ENCODE assay signal across 7 cellular contexts in genomic region chr5:61625682-61626620, GRCh38.
DNase-seq lines count a peak whose midpoint lies in the region; ATAC-seq and TF ChIP-seq lines count a peak whose summit lies in the region.

No MANE protein-coding gene starts in this region.

- H3K4me3 Mint-ChIP-seq in activated naive CD8-positive, alpha-beta T cell treated with anti-CD3 and anti-CD28 coated beads, Interleukin-2, amount 50 U/mL, for 24 hours = peak overlapping the region; percentile 55

- WGBS in heart right ventricle, 2 donors = 8 to 13% methylated on average over 76 of the region's 76 CpGs
- WGBS in aorta, 2 donors = 2 to 3% methylated on average over 72 to 76 of the region's 76 CpGs

- H3K27ac ChIP-seq in heart right ventricle (peak overlapping the region; percentile 73 to 97 (median 90)), aorta (ENCODE audit: low read depth in 1 of 2, low read length in 2 of 2) (peak overlapping the region in 1 of 2 donors; percentile 14)

- no peak overlapping the region for H3K27ac Mint-ChIP-seq in activated naive CD8-positive, alpha-beta T cell treated with anti-CD3 and anti-CD28 coated beads, Interleukin-2, amount 50 U/mL, for 24 hours

- no peaks in the 10 kb centered on the region for H3K9me3 ChIP-seq in heart right ventricle
- H3K9me3 ChIP-seq in aorta (ENCODE audit: control insufficient read depth, low read length) = no peaks in the 10 kb centered on the region

- DNase-seq in Jurkat, Clone E6-1 (ENCODE audit: low read depth, low spot score) = no peak
- DNase-seq in activated naive CD8-positive, alpha-beta T cell treated with anti-CD3 and anti-CD28 coated beads, Interleukin-2, amount 50 U/mL, for 24 hours = peak; percentile 61
- DNase-seq in heart right ventricle = peak; percentile 82 to 84
- no peak for DNase-seq in omental fat pad (ENCODE audit: low spot score)
- DNase-seq in aorta = peak; percentile 88 to 91
- no peak for DNase-seq in NCI-H748 (lab: John Stamatoyannopoulos, UW; ENCODE audit: unreplicated experiment)

- ATAC-seq in GM19043 (IDR thresholded peaks at IDR 0.05; ENCODE audit: low read depth, unreplicated experiment) (peak; percentile 56), heart right ventricle (peak; percentile 93 to 99 (median 97)), omental fat pad (ENCODE audit: low FRiP score) (peak; percentile 81), aorta (ENCODE audit: low FRiP score) (peak; percentile 91)
- peak; percentile 64 for ATAC-seq in activated naive CD8-positive, alpha-beta T cell treated with anti-CD3 and anti-CD28 coated beads, Interleukin-2, amount 50 U/mL, for 24 hours

- peak in 2 of 9 donors; percentile 19 to 20 for TF ChIP-seq CTCF in heart right ventricle (IDR thresholded peaks at IDR 0.05)
- no peak for TF ChIP-seq CTCF in omental fat pad (IDR thresholded peaks at IDR 0.05)

- H3K4me1 ChIP-seq in heart right ventricle (peaks cover 4 to 28% (median 19%) of the 10 kb centered on the region in 9 donors), aorta (ENCODE audit: control insufficient read depth in 1 of 2, insufficient read depth in 2 of 2, low read length in 2 of 2) (no peaks in the 10 kb centered on the region)

- no peaks in the 10 kb centered on the region for H3K9me3 Mint-ChIP-seq in activated naive CD8-positive, alpha-beta T cell treated with anti-CD3 and anti-CD28 coated beads, Interleukin-2, amount 50 U/mL, for 24 hours

- peaks cover 0 to 19% (median 0%) of the 10 kb centered on the region in 7 donors for H3K27me3 ChIP-seq in heart right ventricle
- H3K27me3 ChIP-seq in aorta (ENCODE audit: control insufficient read depth in 1 of 2, insufficient read depth in 2 of 2, low read length in 1 of 2) = no peaks in the 10 kb centered on the region

- H3K4me1 Mint-ChIP-seq in activated naive CD8-positive, alpha-beta T cell treated with anti-CD3 and anti-CD28 coated beads, Interleukin-2, amount 50 U/mL, for 24 hours = peaks cover 12% of the 10 kb centered on the region

- intact Hi-C loops in heart right ventricle (cut with DNase I) = loop anchor here in 5 of 10 donors (5.0 to 10.0 kb wide), 5 partner anchors 219 to 671 kb away; partner anchors contain the start of gene ZSWIM6 (in 3 of the 5)
- intact Hi-C loops in aorta (cut with DNase I) = loop anchor here (5.0 to 10.0 kb wide), 3 partner anchors 291 to 461 kb away; partner anchors contain the start of genes ZSWIM6 (in 2 of the 2) and SMIM15 (in 1 of the 2)

- H3K4me3 ChIP-seq in Jurkat, Clone E6-1 (ENCODE audit: low read length) = peak overlapping the region; percentile 18; the same call in 1 of the 2 replicates
- H3K4me3 ChIP-seq in heart right ventricle (peak overlapping the region; percentile 44 to 73 (median 64)), aorta (ENCODE audit: low read length in 2 of 2) (peak overlapping the region; percentile 52 to 53)

- H3K36me3 Mint-ChIP-seq in activated naive CD8-positive, alpha-beta T cell treated with anti-CD3 and anti-CD28 coated beads, Interleukin-2, amount 50 U/mL, for 24 hours (ENCODE audit: low read depth) = no peaks in the 10 kb centered on the region

- H3K36me3 ChIP-seq in heart right ventricle (no peaks in the 10 kb centered on the region), aorta (ENCODE audit: control insufficient read depth in 1 of 2, insufficient read depth in 2 of 2, low read length in 1 of 2) (no peaks in the 10 kb centered on the region)

- H3K27me3 Mint-ChIP-seq in activated naive CD8-positive, alpha-beta T cell treated with anti-CD3 and anti-CD28 coated beads, Interleukin-2, amount 50 U/mL, for 24 hours = peaks cover 51% of the 10 kb centered on the region

Comparison
In these comparisons a context has a peak if more than half of its experiments do, and no peak if none do; other contexts are left out.
1. DNase-seq: peak in activated naive CD8-positive, alpha-beta T cell treated with anti-CD3 and anti-CD28 coated beads, Interleukin-2, amount 50 U/mL, for 24 hours (single experiment), heart right ventricle (2 of 2) and aorta (2 of 2); none in Jurkat, Clone E6-1 (single experiment), omental fat pad (single experiment) and NCI-H748 (single experiment).
2. Peak in every context shown above with its lines, with median percentiles within 50 percentile points of each other: ATAC-seq and H3K4me3 ChIP-seq.